25 cellular contexts compared by ENCODE assay signal in the genomic region with DNA sequence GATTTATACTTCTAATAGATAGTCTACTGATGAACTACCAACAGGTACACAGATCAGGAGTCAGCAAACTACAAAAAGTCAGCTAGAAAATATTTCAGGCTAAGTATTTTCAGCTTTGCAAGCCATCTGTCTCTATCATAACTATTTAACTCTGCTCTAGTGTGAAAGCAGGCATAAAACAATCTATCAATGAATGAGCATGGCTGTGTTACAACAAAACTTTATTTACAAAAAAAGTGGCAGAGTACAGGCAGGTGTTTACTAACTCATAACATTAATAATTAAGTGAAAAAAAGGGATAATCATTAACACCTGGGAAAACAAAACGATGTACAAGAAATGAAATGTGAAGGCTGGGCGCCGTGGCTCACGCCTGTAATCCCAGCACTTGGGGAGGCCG. TPM values are rescaled to one million over a fixed set of nuclear protein-coding genes. Genes with fewer than 3 reads are reported as not detected.
DNase-seq lines count a peak whose midpoint lies in the region; ATAC-seq and TF ChIP-seq lines count a peak whose summit lies in the region.
"Had no signal": no experiment of that assay in that cellular context is flagged by ENCODE, and none has a peak within 500 bp of the region (broad histone marks: within the 10 kb centered on the region; RNA-seq: fewer than 3 reads in every experiment).

No MANE protein-coding gene starts in this region.

- peak overlapping the region in 2 of 4 donors; percentile 36 to 61 for H3K4me3 Mint-ChIP-seq in CD4-positive, CD25-positive, alpha-beta regulatory T cell
- H3K4me3 Mint-ChIP-seq in CD8-positive, alpha-beta T cell, result peak overlapping the region; percentile 5
- H3K4me3 Mint-ChIP-seq in effector memory CD8-positive, alpha-beta T cell, result no peak overlapping the region
- H3K4me3 Mint-ChIP-seq in nephron progenitor cell, result no peak overlapping the region

- H3K27ac Mint-ChIP-seq in CD4-positive, CD25-positive, alpha-beta regulatory T cell, result peak overlapping the region in 2 of 3 donors; percentile 36 to 55
- no peak overlapping the region for H3K27ac Mint-ChIP-seq in CD8-positive, alpha-beta T cell
- H3K27ac Mint-ChIP-seq in effector memory CD8-positive, alpha-beta T cell, result peak overlapping the region; percentile 51 to 88
- H3K27ac Mint-ChIP-seq in nephron progenitor cell, result peak overlapping the region; percentile 86
- H3K27ac Mint-ChIP-seq in activated naive CD4-positive, alpha-beta T cell treated with anti-CD3 and anti-CD28 coated beads, Interleukin-2, amount 50 U/mL, for 72 hours, result no peak overlapping the region

- H3K36me3 Mint-ChIP-seq in CD4-positive, CD25-positive, alpha-beta regulatory T cell, result peaks cover 43% of the 10 kb centered on the region
- peaks cover 70% of the 10 kb centered on the region for H3K36me3 Mint-ChIP-seq in CD8-positive, alpha-beta T cell
- peaks cover 78% of the 10 kb centered on the region for H3K36me3 Mint-ChIP-seq in effector memory CD8-positive, alpha-beta T cell (ENCODE audit: insufficient read depth)
- H3K36me3 Mint-ChIP-seq in nephron progenitor cell (ENCODE audit: low read depth), result peaks cover 63% of the 10 kb centered on the region
- H3K36me3 Mint-ChIP-seq in activated naive CD4-positive, alpha-beta T cell treated with anti-CD3 and anti-CD28 coated beads, Interleukin-2, amount 50 U/mL, for 72 hours, result peaks cover 5 to 25% of the 10 kb centered on the region in 2 donors

- H3K36me3 ChIP-seq in CD4-positive, CD25-positive, alpha-beta regulatory T cell (ENCODE audit: control insufficient read depth, insufficient read depth, low read length), result peaks cover 74% of the 10 kb centered on the region
- peaks cover 21% of the 10 kb centered on the region for H3K36me3 ChIP-seq in CD8-positive, alpha-beta T cell (ENCODE audit: insufficient read depth, low read length)

- no peaks in the 10 kb centered on the region for H3K27me3 ChIP-seq in CD4-positive, CD25-positive, alpha-beta regulatory T cell (ENCODE audit: control insufficient read depth, insufficient read depth, low read length)
- no peaks in the 10 kb centered on the region for H3K27me3 ChIP-seq in CD8-positive, alpha-beta T cell (ENCODE audit: insufficient read depth, low read length)
- H3K27me3 ChIP-seq: BLaER1 treated with 17β-estradiol and CSF1 and Interleukin-3, amounts not matched to agents 10 nM and 100 nM had no signal

- H3K4me3 ChIP-seq in CD4-positive, CD25-positive, alpha-beta regulatory T cell (ENCODE audit: low read depth, low read length), result no peak overlapping the region
- H3K4me3 ChIP-seq in CD8-positive, alpha-beta T cell (ENCODE audit: low read depth, low read length), result no peak overlapping the region
- H3K4me3 ChIP-seq: A549; BLaER1 treated with 17β-estradiol and CSF1 and Interleukin-3, amounts not matched to agents 10 nM and 100 nM had no signal

- no peak for DNase-seq in CD4-positive, CD25-positive, alpha-beta regulatory T cell
- DNase-seq in CD8-positive, alpha-beta T cell, result no peak
- no peak for DNase-seq in effector memory CD8-positive, alpha-beta T cell
- DNase-seq in nephron progenitor cell, result no peak
- DNase-seq in stimulated activated CD8-positive, alpha-beta memory T cell treated with anti-CD3 and anti-CD28 coated beads, Interleukin-4, amount 100 ng/mL, for 48 hours, result no peak
- no peak for DNase-seq in activated naive CD4-positive, alpha-beta T cell treated with anti-CD3 and anti-CD28 coated beads, Interleukin-2, amount 50 U/mL, for 72 hours (ENCODE audit: low spot score in 2 of 2)
- DNase-seq: AML-193; CD8-positive, alpha-beta memory T cell; DMS153; DND-41; Karpas-422; NCI-H1092; NCI-H1417 treated with DMSO at 0.1 percent for 48 hours; NCI-H1694 treated with DMSO at 0.1 percent for 48 hours; NCI-H2081; NCI-H2171; NCI-H226; NCI-H510A; NCI-H69; RPMI8226; SHP77 had no signal

- H3K9me3 Mint-ChIP-seq in CD4-positive, CD25-positive, alpha-beta regulatory T cell, result no peaks in the 10 kb centered on the region
- H3K9me3 Mint-ChIP-seq in CD8-positive, alpha-beta T cell, result no peaks in the 10 kb centered on the region
- H3K9me3 Mint-ChIP-seq in effector memory CD8-positive, alpha-beta T cell, result no peaks in the 10 kb centered on the region
- H3K9me3 Mint-ChIP-seq in nephron progenitor cell, result no peaks in the 10 kb centered on the region
- H3K9me3 Mint-ChIP-seq in activated naive CD4-positive, alpha-beta T cell treated with anti-CD3 and anti-CD28 coated beads, Interleukin-2, amount 50 U/mL, for 72 hours, result no peaks in the 10 kb centered on the region
- H3K9me3 Mint-ChIP-seq: CD8-positive, alpha-beta memory T cell had no signal

- H3K4me1 Mint-ChIP-seq in CD4-positive, CD25-positive, alpha-beta regulatory T cell, result peaks cover 37 to 73% (median 53%) of the 10 kb centered on the region in 4 donors
- peaks cover 58% of the 10 kb centered on the region for H3K4me1 Mint-ChIP-seq in CD8-positive, alpha-beta T cell (ENCODE audit: low read depth)
- H3K4me1 Mint-ChIP-seq in effector memory CD8-positive, alpha-beta T cell (ENCODE audit: low read depth in 2 of 2), result peaks cover 29 to 47% of the 10 kb centered on the region in 2 donors
- H3K4me1 Mint-ChIP-seq in nephron progenitor cell, result no peaks in the 10 kb centered on the region

- H3K27me3 Mint-ChIP-seq in CD4-positive, CD25-positive, alpha-beta regulatory T cell, result no peaks in the 10 kb centered on the region
- H3K27me3 Mint-ChIP-seq in CD8-positive, alpha-beta T cell (ENCODE audit: low read depth), result no peaks in the 10 kb centered on the region
- H3K27me3 Mint-ChIP-seq in effector memory CD8-positive, alpha-beta T cell, result no peaks in the 10 kb centered on the region
- H3K27me3 Mint-ChIP-seq in nephron progenitor cell (ENCODE audit: low read depth, poor library complexity), result no peaks in the 10 kb centered on the region
- H3K27me3 Mint-ChIP-seq: CD8-positive, alpha-beta memory T cell had no signal

- H3K9me3 ChIP-seq in CD4-positive, CD25-positive, alpha-beta regulatory T cell (ENCODE audit: control insufficient read depth in 2 of 2, low read length in 2 of 2), result no peaks in the 10 kb centered on the region
- no peaks in the 10 kb centered on the region for H3K9me3 ChIP-seq in CD8-positive, alpha-beta T cell (ENCODE audit: low read length)
- H3K9me3 ChIP-seq: A549; BLaER1 treated with 17β-estradiol and CSF1 and Interleukin-3, amounts not matched to agents 10 nM and 100 nM had no signal

- intact Hi-C loops in CD8-positive, alpha-beta T cell (cut with DNase I, micrococcal nuclease), result no loop called here

- TF ChIP-seq CTCF in CD8-positive, alpha-beta T cell (IDR thresholded peaks at IDR 0.05), result no peak
- no peak for TF ChIP-seq CTCF in nephron progenitor cell (IDR thresholded peaks at IDR 0.05)

- no peak for ATAC-seq in CD4-positive, CD25-positive, alpha-beta regulatory T cell (ENCODE audit: low read depth in 2 of 2)
- ATAC-seq in CD8-positive, alpha-beta T cell, result no peak
- ATAC-seq in effector memory CD8-positive, alpha-beta T cell (replicated peaks), result no peak
- no peak for ATAC-seq in GM18861 (IDR thresholded peaks at IDR 0.05; ENCODE audit: unreplicated experiment)
- no peak for ATAC-seq in activated naive CD4-positive, alpha-beta T cell treated with anti-CD3 and anti-CD28 coated beads, Interleukin-2, amount 50 U/mL, for 72 hours
- ATAC-seq: A549, HCT116 had no signal

- peaks cover 20% of the 10 kb centered on the region for H3K4me1 ChIP-seq in CD4-positive, CD25-positive, alpha-beta regulatory T cell (ENCODE audit: control insufficient read depth, insufficient read depth, low read length, poor library complexity, severe bottlenecking)
- peaks cover 4% of the 10 kb centered on the region for H3K4me1 ChIP-seq in CD8-positive, alpha-beta T cell (ENCODE audit: insufficient read depth, low read length)

- no peak overlapping the region for H3K27ac ChIP-seq in CD4-positive, CD25-positive, alpha-beta regulatory T cell (ENCODE audit: insufficient read depth, low read length, poor library complexity, severe bottlenecking)
- no peak overlapping the region for H3K27ac ChIP-seq in CD8-positive, alpha-beta T cell (ENCODE audit: low read depth, low read length)
- H3K27ac ChIP-seq: A549; BLaER1 treated with 17β-estradiol and CSF1 and Interleukin-3, amounts not matched to agents 10 nM and 100 nM had no signal

- CTCF ChIA-PET in CD8-positive, alpha-beta T cell (lab: Charles Lee), result no interaction called here

- POLR2A ChIA-PET in CD8-positive, alpha-beta T cell (lab: Charles Lee), result no interaction called here

RNA-seq across cellular contexts. Expression of gene MED13, which starts 15.8 kb away (rescaled TPM):
- total RNA-seq in CD4-positive, CD25-positive, alpha-beta regulatory T cell, result 107 TPM
- 1 to 10 TPM; 3.9 to 6.2 (median 5.2) TPM for polyA plus RNA-seq in CD4-positive, CD25-positive, alpha-beta regulatory T cell
- total RNA-seq in CD8-positive, alpha-beta T cell, result 10 to 100 TPM; 85.3 to 85.9 TPM
- 10 to 100 TPM; 45.9 to 56.6 TPM for total RNA-seq in activated naive CD4-positive, alpha-beta T cell treated with anti-CD3 and anti-CD28 coated beads, Interleukin-2, amount 50 U/mL, for 72 hours

Comparison
In these comparisons a context has a peak if more than half of its experiments do, and no peak if none do; other contexts are left out.
1. H3K27ac Mint-ChIP-seq: peak in CD4-positive, CD25-positive, alpha-beta regulatory T cell (2 of 3), effector memory CD8-positive, alpha-beta T cell (2 of 2) and nephron progenitor cell (single experiment); none in CD8-positive, alpha-beta T cell (single experiment) and activated naive CD4-positive, alpha-beta T cell treated with anti-CD3 and anti-CD28 coated beads, Interleukin-2, amount 50 U/mL, for 72 hours (0 of 2).